ENCODE assay signal across 12 cellular contexts in the genomic region with DNA sequence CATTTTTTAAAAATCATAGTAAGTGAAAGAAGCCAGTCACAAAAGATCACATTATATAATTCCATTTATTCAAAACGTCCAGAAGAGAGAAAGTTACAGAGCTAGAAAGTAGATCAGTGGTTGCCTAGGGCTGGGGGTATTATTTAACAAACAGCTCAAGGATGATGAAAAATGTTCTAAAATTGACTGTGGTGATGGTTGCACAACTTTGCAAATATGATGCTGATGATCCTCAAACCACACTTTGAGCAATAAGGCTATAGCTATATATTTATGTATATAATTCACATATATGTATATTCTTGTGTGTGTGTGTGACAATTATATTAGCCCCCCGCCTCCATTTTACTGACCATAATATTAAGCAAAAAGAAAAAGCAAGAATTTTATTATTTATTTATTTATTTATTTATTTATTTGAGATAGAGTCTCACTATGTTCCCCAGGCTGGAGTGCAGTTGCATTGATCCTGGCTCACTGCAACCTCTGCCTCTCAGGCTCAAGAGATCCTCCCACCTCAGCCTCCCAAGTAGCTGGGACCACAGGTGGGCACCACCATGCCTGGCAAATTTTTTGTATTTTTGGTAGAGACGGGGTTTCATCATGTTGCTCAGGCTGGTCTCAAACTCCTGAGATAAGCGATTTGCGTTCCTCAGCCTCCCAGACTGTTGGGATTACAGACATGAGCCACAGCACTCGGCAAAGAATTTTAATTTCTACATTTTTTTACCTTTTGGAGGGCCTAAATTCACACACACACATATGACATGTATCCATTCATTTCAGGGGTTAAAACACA. TPM values are rescaled to one million over a fixed set of nuclear protein-coding genes. Genes with fewer than 3 reads are reported as not detected.
DNase-seq lines count a peak whose midpoint lies in the region; ATAC-seq, FAIRE-seq and TF ChIP-seq lines count a peak whose summit lies in the region.
"Had no signal": no experiment of that assay in that cellular context is flagged by ENCODE, and none has a peak within 500 bp of the region (broad histone marks: within the 10 kb centered on the region; RNA-seq: fewer than 3 reads in every experiment).

No MANE protein-coding gene starts in this region.

- POLR2A ChIA-PET in OCI-LY7 (lab: Charles Lee), result interaction anchor here (0.9 to 1.5 kb wide), 4 partner anchors 16 to 42 kb away, joined by 3 to 5 read pairs (median 4); no protein-coding TSS in a partner anchor

- H3K4me1 Mint-ChIP-seq in activated naive CD4-positive, alpha-beta T cell treated with anti-CD3 and anti-CD28 coated beads, Interleukin-2, amount 50 U/mL, for 24 hours, result peaks cover 35% of the 10 kb centered on the region
- H3K4me1 Mint-ChIP-seq in stimulated activated naive B cell treated with anti-CD40 and anti-IgM and Interleukin-4, amounts not matched to agents 10 μg/mL and 1 μg/mL and 100 μg/mL, for 72 hours, result peaks cover 5 to 26% of the 10 kb centered on the region in 2 donors

- peaks cover 15% of the 10 kb centered on the region; the same call in 1 of the 2 replicates for H4K20me1 ChIP-seq in OCI-LY7 (ENCODE audit: insufficient read depth, low read length)

- H3K36me3 Mint-ChIP-seq in activated naive CD4-positive, alpha-beta T cell treated with anti-CD3 and anti-CD28 coated beads, Interleukin-2, amount 50 U/mL, for 24 hours, result peaks cover 15% of the 10 kb centered on the region
- peaks cover 15 to 23% of the 10 kb centered on the region in 2 donors for H3K36me3 Mint-ChIP-seq in stimulated activated naive B cell treated with anti-CD40 and anti-IgM and Interleukin-4, amounts not matched to agents 10 μg/mL and 1 μg/mL and 100 μg/mL, for 72 hours

- no peaks in the 10 kb centered on the region for H3K9me2 ChIP-seq in OCI-LY7 (ENCODE audit: insufficient read depth, low read length)

- peak overlapping the region; percentile 98 for H3K4me2 ChIP-seq in OCI-LY7 (ENCODE audit: low read length)

- H3K27ac Mint-ChIP-seq in activated naive CD4-positive, alpha-beta T cell treated with anti-CD3 and anti-CD28 coated beads, Interleukin-2, amount 50 U/mL, for 24 hours, result no peak overlapping the region
- H3K27ac Mint-ChIP-seq in stimulated activated naive B cell treated with anti-CD40 and anti-IgM and Interleukin-4, amounts not matched to agents 10 μg/mL and 1 μg/mL and 100 μg/mL, for 72 hours, result no peak overlapping the region

- ATAC-seq in stimulated activated naive B cell treated with anti-CD40 and anti-IgM and Interleukin-4, amounts not matched to agents 10 μg/mL and 1 μg/mL and 100 μg/mL, for 72 hours (replicated peaks), result no peak
- ATAC-seq: mucosa of descending colon had no signal

- peaks cover 15% of the 10 kb centered on the region for H3K9me3 ChIP-seq in OCI-LY7 (ENCODE audit: low read length)
- H3K9me3 ChIP-seq: mucosa of descending colon, SJSA1 had no signal

- H3K79me2 ChIP-seq in OCI-LY7 (ENCODE audit: insufficient read depth, low read depth, low read length), result peaks cover 68% of the 10 kb centered on the region

- peaks cover 20% of the 10 kb centered on the region for H3K4me1 ChIP-seq in OCI-LY7 (ENCODE audit: insufficient read depth, low read length, poor library complexity, severe bottlenecking)

- no peak for TF ChIP-seq POLR2A in GM12892 (IDR thresholded peaks at IDR 0.05; ENCODE audit: low read depth, low read length)

- peaks cover 53% of the 10 kb centered on the region for H3K36me3 ChIP-seq in OCI-LY7 (ENCODE audit: insufficient read depth, low read length)

- FAIRE-seq in GM12892 (lab: Jason Lieb, UNC), result no peak

- DNase-seq in activated naive CD4-positive, alpha-beta T cell treated with anti-CD3 and anti-CD28 coated beads, Interleukin-2, amount 50 U/mL, for 16 hours, result no peak
- DNase-seq in OCI-LY7 (ENCODE audit: low spot score), result no peak
- DNase-seq in fibroblast of gingiva (ENCODE audit: low read depth), result peak; percentile 56
- no peak for DNase-seq in stimulated activated naive B cell treated with anti-CD40 and anti-IgM and Interleukin-4, amounts not matched to agents 10 μg/mL and 1 μg/mL and 100 μg/mL, for 72 hours
- no peak for DNase-seq in NCI-H128 (lab: John Stamatoyannopoulos, UW; ENCODE audit: unreplicated experiment)
- DNase-seq in GM12892 (ENCODE audit: insufficient read length), result no peak
- DNase-seq in GF-D8 (lab: John Stamatoyannopoulos, UW), result no peak
- DNase-seq: activated naive CD4-positive, alpha-beta T cell treated with Interleukin-2 at 50 U/mL for 16 hours; mucosa of descending colon; stimulated activated CD4-positive, alpha-beta T cell treated with anti-CD3 and anti-CD28 coated beads, Interleukin-4, amount 100 ng/mL, for 24 hours had no signal

- peaks cover 2% of the 10 kb centered on the region for H3K9me3 Mint-ChIP-seq in activated naive CD4-positive, alpha-beta T cell treated with anti-CD3 and anti-CD28 coated beads, Interleukin-2, amount 50 U/mL, for 24 hours
- peaks cover 5% of the 10 kb centered on the region in 2 donors for H3K9me3 Mint-ChIP-seq in stimulated activated naive B cell treated with anti-CD40 and anti-IgM and Interleukin-4, amounts not matched to agents 10 μg/mL and 1 μg/mL and 100 μg/mL, for 72 hours

- no peak overlapping the region for H3K27ac ChIP-seq in OCI-LY7 (ENCODE audit: low read depth, low read length, poor library complexity, severe bottlenecking)
- H3K27ac ChIP-seq: SJSA1 had no signal

- TF ChIP-seq CTCF in OCI-LY7 (conservative IDR thresholded peaks at IDR 0.05; ENCODE audit: low read length), result no peak

- H3K4me3 ChIP-seq in OCI-LY7 (ENCODE audit: low read depth, low read length, poor library complexity, severe bottlenecking), result peak overlapping the region; percentile 88
- H3K4me3 ChIP-seq: mucosa of descending colon had no signal

- no TSS peak for BruUV-seq in OCI-LY7 (replicated peaks; lab: Mats Ljungman, UMichigan)

- CTCF ChIA-PET in OCI-LY7 (lab: Charles Lee; ENCODE audit: unreplicated experiment), result no interaction called here

- H3K27me3 Mint-ChIP-seq in activated naive CD4-positive, alpha-beta T cell treated with anti-CD3 and anti-CD28 coated beads, Interleukin-2, amount 50 U/mL, for 24 hours, result no peaks in the 10 kb centered on the region
- H3K27me3 Mint-ChIP-seq in stimulated activated naive B cell treated with anti-CD40 and anti-IgM and Interleukin-4, amounts not matched to agents 10 μg/mL and 1 μg/mL and 100 μg/mL, for 72 hours, result no peaks in the 10 kb centered on the region

- peak overlapping the region; percentile 99 for H3K4me3 Mint-ChIP-seq in activated naive CD4-positive, alpha-beta T cell treated with anti-CD3 and anti-CD28 coated beads, Interleukin-2, amount 50 U/mL, for 24 hours
- H3K4me3 Mint-ChIP-seq in stimulated activated naive B cell treated with anti-CD40 and anti-IgM and Interleukin-4, amounts not matched to agents 10 μg/mL and 1 μg/mL and 100 μg/mL, for 72 hours, result peak overlapping the region; percentile 91 to 98

- no peak overlapping the region for H2AFZ ChIP-seq in OCI-LY7 (ENCODE audit: low read length)

- intact Hi-C loops in OCI-LY7 (cut with micrococcal nuclease; ENCODE audit: unreplicated experiment), result loop anchor here (10.0 kb wide), 1 partner anchor 525 kb away; no protein-coding TSS in a partner anchor

RNA-seq across cellular contexts. Expression of a gene that starts 1.9 kb away (rescaled TPM):
- 38.4 and 54.1 TPM in 2 replicates for total RNA-seq in OCI-LY7 (2014; rRNA removed; shearing (Covaris generic))
- 82.2 and 91.4 TPM in 2 replicates for total RNA-seq in OCI-LY7 (2022)
- polyA plus RNA-seq in GM12892 (2012; ENCODE audit: missing spikeins), result 85.9 TPM

RNA-seq across cellular contexts. Expression of a gene that starts 2.5 kb away (rescaled TPM):
- total RNA-seq in OCI-LY7 (2014; rRNA removed; shearing (Covaris generic)), result 12.5 and 14.7 TPM in 2 replicates
- 17.5 and 21.4 TPM in 2 replicates for total RNA-seq in OCI-LY7 (2022)
- 6.5 TPM for polyA plus RNA-seq in GM12892 (2012; ENCODE audit: missing spikeins)

RNA-seq across cellular contexts. Expression of a gene that starts 38.0 kb away (rescaled TPM):
- total RNA-seq in OCI-LY7 (2014; rRNA removed; shearing (Covaris generic)), result 3.8 and 5.2 TPM in 2 replicates
- total RNA-seq in OCI-LY7 (2022), result 11.1 and 12.0 TPM in 2 replicates
- 3.0 TPM for polyA plus RNA-seq in GM12892 (2012; ENCODE audit: missing spikeins)
